In genomic region chrX:72052415-72053090, GRCh38 we compare ENCODE assay signal across 20 cellular contexts.
DNase-seq lines count a peak whose midpoint lies in the region; ATAC-seq and TF ChIP-seq lines count a peak whose summit lies in the region.
"Had no signal": no experiment of that assay in that cellular context is flagged by ENCODE, and none has a peak within 500 bp of the region (broad histone marks: within the 10 kb centered on the region; RNA-seq: fewer than 3 reads in every experiment).

No MANE protein-coding gene starts in this region.

- H3K27ac Mint-ChIP-seq in naive thymus-derived CD8-positive, alpha-beta T cell, result no peak overlapping the region
- H3K27ac Mint-ChIP-seq: stimulated activated naive B cell treated with anti-CD40 and anti-IgM and Interleukin-4, amounts not matched to agents 10 μg/mL and 1 μg/mL and 100 μg/mL, for 72 hours had no signal

- H3K4me3 ChIP-seq in A673 (ENCODE audit: low read depth, low read length, poor library complexity, severe bottlenecking), result no peak overlapping the region
- H3K4me3 ChIP-seq in HUES6 (ENCODE audit: low read depth, low read length), result peak overlapping the region; percentile 32
- H3K4me3 ChIP-seq: gastrocnemius medialis, transverse colon had no signal

- ATAC-seq in HG03342 (IDR thresholded peaks at IDR 0.05; ENCODE audit: unreplicated experiment), result no peak
- no peak for ATAC-seq in naive thymus-derived CD8-positive, alpha-beta T cell
- ATAC-seq: gastrocnemius medialis; HCT116; stimulated activated naive B cell treated with anti-CD40 and anti-IgM and Interleukin-4, amounts not matched to agents 10 μg/mL and 1 μg/mL and 100 μg/mL, for 72 hours had no signal

- no peaks in the 10 kb centered on the region for H3K36me3 Mint-ChIP-seq in naive thymus-derived CD8-positive, alpha-beta T cell
- H3K36me3 Mint-ChIP-seq: stimulated activated naive B cell treated with anti-CD40 and anti-IgM and Interleukin-4, amounts not matched to agents 10 μg/mL and 1 μg/mL and 100 μg/mL, for 72 hours had no signal

- H3K27me3 Mint-ChIP-seq in naive thymus-derived CD8-positive, alpha-beta T cell, result peaks cover 0 to 7% (median 1%) of the 10 kb centered on the region in 5 donors

- H3K9me3 Mint-ChIP-seq in naive thymus-derived CD8-positive, alpha-beta T cell, result no peaks in the 10 kb centered on the region

- no peak overlapping the region for H3K4me3 Mint-ChIP-seq in naive thymus-derived CD8-positive, alpha-beta T cell
- H3K4me3 Mint-ChIP-seq: stimulated activated naive B cell treated with anti-CD40 and anti-IgM and Interleukin-4, amounts not matched to agents 10 μg/mL and 1 μg/mL and 100 μg/mL, for 72 hours had no signal

- H3K4me1 Mint-ChIP-seq in naive thymus-derived CD8-positive, alpha-beta T cell, result no peaks in the 10 kb centered on the region

- POLR2A ChIA-PET in A673 (lab: Charles Lee; ENCODE audit: low non-redundant PET), result no interaction called here
- POLR2A ChIA-PET in naive thymus-derived CD8-positive, alpha-beta T cell (lab: Charles Lee), result no interaction called here

- intact Hi-C loops in A673 (cut with micrococcal nuclease; ENCODE audit: unreplicated experiment), result no loop called here

- H3K27me3 ChIP-seq in A673 (replicated peaks; ENCODE audit: insufficient read depth, low read depth, low read length, poor library complexity) (no peaks in the 10 kb centered on the region), HUES6 (ENCODE audit: control insufficient read depth, insufficient read depth, low read length) (no peaks in the 10 kb centered on the region)
- H3K27me3 ChIP-seq: gastrocnemius medialis, transverse colon had no signal

- peak overlapping the region; percentile 57 for H3K9ac ChIP-seq in HUES6 (ENCODE audit: low read length)

- H3K9me3 ChIP-seq in A673 (ENCODE audit: low read depth, low read length, poor library complexity, severe bottlenecking) (no peaks in the 10 kb centered on the region), HUES6 (ENCODE audit: control insufficient read depth, insufficient read depth, low read depth, low read length) (no peaks in the 10 kb centered on the region; the same call in 1 of the 2 replicates)
- H3K9me3 ChIP-seq: gastrocnemius medialis, transverse colon had no signal

- H3K36me3 ChIP-seq in A673 (ENCODE audit: insufficient read depth, low read length, poor library complexity, severe bottlenecking) (no peaks in the 10 kb centered on the region), HUES6 (ENCODE audit: control insufficient read depth, insufficient read depth, low read length) (no peaks in the 10 kb centered on the region)
- H3K36me3 ChIP-seq: gastrocnemius medialis, transverse colon had no signal

- DNase-seq in A673 (ENCODE audit: low spot score) (peak; percentile 21), dermis blood vessel endothelial cell (peak; percentile 74), iPS-NIHi7 (ENCODE audit: extremely low spot score) (peak; percentile 54), GM20000 (ENCODE audit: low spot score) (no peak)
- DNase-seq in activated CD4-positive, alpha-beta T cell treated with anti-CD3 and anti-CD28 coated beads for 48 hours, result no peak
- no peak for DNase-seq in naive thymus-derived CD8-positive, alpha-beta T cell
- DNase-seq: activated gamma-delta T cell treated with Interleukin-2 at 50 U/mL for 16 hours; effector memory CD4-positive, alpha-beta T cell; EL; gastrocnemius medialis; kidney; MV-4-11; NCI-H2107; nucleus accumbens; small intestine; stimulated activated naive B cell treated with anti-CD40 and anti-IgM and Interleukin-4, amounts not matched to agents 10 μg/mL and 1 μg/mL and 100 μg/mL, for 72 hours; transverse colon had no signal

- H3K4me1 ChIP-seq in A673 (ENCODE audit: insufficient read depth, low read length, poor library complexity, severe bottlenecking) (no peaks in the 10 kb centered on the region), HUES6 (ENCODE audit: control insufficient read depth, insufficient read depth, low read length) (peaks cover 43% of the 10 kb centered on the region)
- H3K4me1 ChIP-seq: gastrocnemius medialis had no signal

- CTCF ChIA-PET in A673 (lab: Charles Lee), result no interaction called here

- H3K27ac ChIP-seq in A673 (ENCODE audit: low read depth, low read length, poor library complexity, severe bottlenecking) (no peak overlapping the region), HUES6 (ENCODE audit: low read depth, low read length) (peak overlapping the region; percentile 71)
- H3K27ac ChIP-seq: gastrocnemius medialis, transverse colon had no signal

- no TSS peak for BruUV-seq in A673 (replicated peaks; lab: Mats Ljungman, UMichigan)

- TF ChIP-seq CTCF in A673 (conservative IDR thresholded peaks at IDR 0.05; ENCODE audit: low read depth, low read length) (no peak), GM20000 (IDR thresholded peaks at IDR 0.05; ENCODE audit: extremely low read depth, missing control alignments) (no peak)

Comparison
In these comparisons a context has a peak if more than half of its experiments do, and no peak if none do; other contexts are left out.
1. DNase-seq: peak in A673 (single experiment), dermis blood vessel endothelial cell (single experiment) and iPS-NIHi7 (single experiment); none in activated CD4-positive, alpha-beta T cell treated with anti-CD3 and anti-CD28 coated beads for 48 hours (single experiment), GM20000 (single experiment) and naive thymus-derived CD8-positive, alpha-beta T cell (0 of 10).